8 cellular contexts compared by ENCODE assay signal in the genomic region with DNA sequence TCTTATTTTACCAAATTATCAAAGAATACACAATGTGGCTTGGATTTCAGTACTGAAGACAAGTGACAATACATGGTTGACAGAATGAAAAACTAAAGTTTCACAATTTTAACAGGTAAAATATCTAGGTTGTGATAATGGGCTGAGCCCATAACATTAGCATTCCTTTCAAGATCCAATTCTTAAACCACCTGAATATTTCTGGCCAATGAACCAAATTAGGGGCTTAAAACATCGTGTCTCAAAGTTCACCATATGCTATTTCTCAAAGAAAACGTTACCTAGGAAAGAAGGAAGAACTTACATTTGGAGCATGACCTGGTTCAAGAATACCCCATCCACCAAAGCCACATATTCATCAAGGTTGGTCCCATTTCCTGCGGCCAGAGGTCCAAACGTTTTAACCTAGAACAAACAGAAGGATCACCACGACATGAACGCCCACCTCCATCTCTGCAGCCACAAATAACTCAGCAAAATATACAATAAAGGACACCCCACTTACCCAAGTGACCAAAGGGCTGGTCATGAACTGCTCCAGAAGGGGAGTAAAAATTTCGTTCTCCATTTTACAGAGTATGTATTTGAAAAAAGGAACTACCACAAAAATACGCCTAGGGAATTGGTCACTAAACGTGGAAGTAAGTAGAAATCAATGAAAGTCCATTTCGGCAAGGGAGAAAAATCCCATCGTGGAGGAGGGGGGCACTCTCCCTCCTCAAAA. TPM values are rescaled to one million over a fixed set of nuclear protein-coding genes. Genes with fewer than 3 reads are reported as not detected.
A peak's percentile ranks its signal among the peaks of the same experiment; 100 is the strongest.
DNase-seq lines count a peak whose midpoint lies in the region; ATAC-seq and TF ChIP-seq lines count a peak whose summit lies in the region.

No MANE protein-coding gene starts in this region.

- no peak for DNase-seq in BJ (ENCODE audit: low read depth)
- DNase-seq in HFF-Myc (ENCODE audit: extremely low read depth, low read depth) = no peak
- no peak for DNase-seq in WERI-Rb-1
- DNase-seq in foreskin keratinocyte = no peak
- DNase-seq in sigmoid colon = no peak
- no peak for DNase-seq in activated gamma-delta T cell (lab: John Stamatoyannopoulos, UW)
- DNase-seq in NCI-H2107 treated with DMSO at 0.1 percent for 48 hours (lab: John Stamatoyannopoulos, UW; ENCODE audit: unreplicated experiment) = no peak

- H3K9me3 ChIP-seq in WERI-Rb-1 (ENCODE audit: severe bottlenecking) = no peaks in the 10 kb centered on the region
- no peaks in the 10 kb centered on the region for H3K9me3 ChIP-seq in sigmoid colon

- H3K4me3 ChIP-seq in BJ (ENCODE audit: low read depth, low read length) (peak overlapping the region; percentile 100), HFF-Myc (replicated peaks; ENCODE audit: low read depth, low read length) (peak overlapping the region; percentile 91), WERI-Rb-1 (ENCODE audit: low read depth, low read length) (peak overlapping the region; percentile 95), sigmoid colon (peak overlapping the region; percentile 74 to 97 (median 79))

- ATAC-seq in foreskin keratinocyte = no peak
- no peak for ATAC-seq in HG02973 (IDR thresholded peaks at IDR 0.05; ENCODE audit: unreplicated experiment)

- CTCF ChIA-PET in BJ (lab: Yijun Ruan, JAX) = no interaction called here

- POLR2A ChIA-PET in BJ (lab: Charles Lee) = no interaction called here

- TF ChIP-seq CTCF in BJ (IDR thresholded peaks at IDR 0.05; ENCODE audit: insufficient read depth, low read depth, low read length) (no peak), HFF-Myc (IDR thresholded peaks at IDR 0.05; ENCODE audit: low read depth, low read length, missing control alignments) (no peak), WERI-Rb-1 (IDR thresholded peaks at IDR 0.05; ENCODE audit: low read depth, low read length) (no peak), foreskin keratinocyte (conservative IDR thresholded peaks at IDR 0.05) (no peak), sigmoid colon (IDR thresholded peaks at IDR 0.05) (no peak)

- H3K4me1 ChIP-seq in foreskin keratinocyte (peaks cover 10% of the 10 kb centered on the region), sigmoid colon (peaks cover 0 to 28% (median 21%) of the 10 kb centered on the region in 4 donors)

- no peak for TF ChIP-seq EP300 in sigmoid colon (IDR thresholded peaks at IDR 0.05)

- intact Hi-C loops in sigmoid colon (cut with DNase I) = loop anchor here (2.0 to 5.0 kb wide), 4 partner anchors 54 to 186 kb away; a partner anchor contains a TSS

- H3K27me3 ChIP-seq in BJ (ENCODE audit: control insufficient read depth, insufficient read depth, low read length) (no peaks in the 10 kb centered on the region), WERI-Rb-1 (ENCODE audit: insufficient read depth, low read depth, severe bottlenecking) (no peaks in the 10 kb centered on the region), foreskin keratinocyte (no peaks in the 10 kb centered on the region), sigmoid colon (no peaks in the 10 kb centered on the region)

- TF ChIP-seq POLR2A in sigmoid colon (IDR thresholded peaks at IDR 0.05) = no peak

- H3K27ac ChIP-seq in WERI-Rb-1 = peak overlapping the region; percentile 73
- peak overlapping the region; percentile 44 for H3K27ac ChIP-seq in foreskin keratinocyte
- peak overlapping the region; percentile 88 to 96 (median 92) for H3K27ac ChIP-seq in sigmoid colon

- H3K36me3 ChIP-seq in BJ (ENCODE audit: control insufficient read depth, insufficient read depth, low read length) = no peaks in the 10 kb centered on the region
- H3K36me3 ChIP-seq in WERI-Rb-1 = no peaks in the 10 kb centered on the region
- H3K36me3 ChIP-seq in sigmoid colon = no peaks in the 10 kb centered on the region

- WGBS in sigmoid colon, 2 donors = 5 to 9% methylated on average over 11 of the region's 11 CpGs

RNA-seq across cellular contexts. Expression of a gene that starts 1.0 kb away (rescaled TPM):
- 18.7 and 32.9 TPM in 2 replicates for polyA plus RNA-seq in BJ (2011; rRNA removed)
- 38.6 and 41.5 TPM in 2 replicates for polyA minus RNA-seq in BJ (2011; rRNA and poly(A)+ RNA removed)
- total RNA-seq in foreskin keratinocyte = 31.9 and 33.2 TPM in 2 replicates
- 9.7 and 9.9 TPM in 2 replicates for polyA plus RNA-seq in foreskin keratinocyte
- total RNA-seq in sigmoid colon = 10 to 100 TPM; 33.8 to 72.8 (median 44.8) TPM
- polyA plus RNA-seq in sigmoid colon = 1 to 10 TPM; 5.4 to 6.4 (median 5.5) TPM
